ENCODE assay signal across 18 cellular contexts in genomic region chrX:2490634-2491033, GRCh38.
"Had no signal": no experiment of that assay in that cellular context is flagged by ENCODE, and none has a peak within 500 bp of the region (broad histone marks: within the 10 kb centered on the region; RNA-seq: fewer than 3 reads in every experiment).

No MANE protein-coding gene starts in this region.

- H3K4me3 ChIP-seq: gastroesophageal sphincter, right lobe of liver, skin epidermis had no signal

- H3K27ac ChIP-seq: epithelial cell of prostate, gastroesophageal sphincter, right lobe of liver had no signal

- DNase-seq: activated CD4-positive, alpha-beta T cell treated with anti-CD3 and anti-CD28 coated beads, Interleukin-2, amount 50 U/mL, for 4 hours; activated CD8-positive, alpha-beta memory T cell treated with anti-CD3 and anti-CD28 coated beads for 24 hours; activated effector memory CD4-positive, alpha-beta T cell treated with Interleukin-2 at 50 U/mL for 16 hours; activated naive CD4-positive, alpha-beta T cell treated with anti-CD3 and anti-CD28 coated beads, Interleukin-2, amount 10 ng/mL, durations not matched to agents 7 days and 5 days; activated T-cell treated with anti-CD3 and anti-CD28 coated beads, Interleukin-2, amount 50 U/mL, for 48 hours; amygdala; cerebellar nuclear complex; cortex of kidney; head of caudate nucleus; hypothalamus; left ventricle myocardium superior; stimulated activated CD4-positive, alpha-beta T cell treated with anti-CD3 and anti-CD28 coated beads, Interleukin-2, amount 100 ng/mL, for 48 hours; stimulated activated naive CD4-positive, alpha-beta T cell; T-cell had no signal

- H3K27me3 ChIP-seq: gastroesophageal sphincter, right lobe of liver had no signal

- H3K9me3 ChIP-seq: gastroesophageal sphincter, right lobe of liver had no signal

- H3K4me1 ChIP-seq: right lobe of liver had no signal

- ATAC-seq: gastroesophageal sphincter, left ventricle myocardium superior, T-cell had no signal
